ENCODE assay signal across 14 cellular contexts in the genomic region with DNA sequence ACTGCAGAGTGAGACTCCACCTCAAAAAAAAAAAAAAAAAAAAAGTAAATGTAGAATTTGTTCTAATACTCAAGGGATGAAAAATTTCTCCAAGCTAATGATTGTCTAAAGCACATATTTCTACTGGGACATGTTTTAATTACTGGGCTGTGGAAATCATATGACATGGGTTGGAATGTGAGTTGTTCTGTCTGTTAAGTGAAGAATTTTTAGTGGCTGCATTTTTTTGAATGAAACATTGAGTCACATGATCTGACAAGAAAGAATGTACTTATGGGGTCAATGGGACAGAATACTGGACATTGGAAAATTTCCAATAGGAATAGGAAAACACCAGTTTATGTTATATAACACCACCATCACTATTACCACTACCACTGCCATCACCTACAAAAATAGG.
DNase-seq lines count a peak whose midpoint lies in the region; ATAC-seq and TF ChIP-seq lines count a peak whose summit lies in the region.
"Had no signal": no experiment of that assay in that cellular context is flagged by ENCODE, and none has a peak within 500 bp of the region (broad histone marks: within the 10 kb centered on the region; RNA-seq: fewer than 3 reads in every experiment).

No MANE protein-coding gene starts in this region.

- no peak overlapping the region for H3K18ac ChIP-seq in trophoblast cell (ENCODE audit: low read length)

- POLR2A ChIA-PET in activated CD4-positive, alpha-beta memory T cell treated with anti-CD3 and anti-CD28 coated beads for 36 hours (lab: Charles Lee): no interaction called here
- POLR2A ChIA-PET in activated CD4-positive, alpha-beta memory T cell treated with anti-CD3 and anti-CD28 coated beads, Interleukin-2, amount 10 ng/mL, durations not matched to agents 7 days and 5 days (lab: Charles Lee): interaction anchor here (3.0 to 3.5 kb wide), 2 partner anchors 20 to 124 kb away, joined by 30 to 43 read pairs; partner anchors contain the start of gene IVNS1ABP

- H3K23ac ChIP-seq in trophoblast cell (ENCODE audit: low read length): no peak overlapping the region

- intact Hi-C loops in activated CD4-positive, alpha-beta memory T cell treated with anti-CD3 and anti-CD28 coated beads for 36 hours (cut with micrococcal nuclease): loop anchor here (1.0 to 2.0 kb wide), 2 partner anchors 120 to 195 kb away; no protein-coding TSS in a partner anchor

- H4K91ac ChIP-seq in trophoblast cell (ENCODE audit: low read depth, low read length): no peak overlapping the region

- peak overlapping the region; percentile 44 for H3K27ac Mint-ChIP-seq in activated CD4-positive, alpha-beta memory T cell treated with anti-CD3 and anti-CD28 coated beads for 36 hours
- no peak overlapping the region for H3K27ac Mint-ChIP-seq in activated CD4-positive, alpha-beta memory T cell treated with anti-CD3 and anti-CD28 coated beads, Interleukin-2, amount 10 ng/mL, durations not matched to agents 7 days and 5 days
- H3K27ac Mint-ChIP-seq: activated CD4-positive, alpha-beta T cell treated with anti-CD3 and anti-CD28 coated beads, Interleukin-2, amount 10 ng/mL, durations not matched to agents 7 days and 5 days had no signal

- peaks cover 0 to 1% of the 10 kb centered on the region in 2 experiments for H3K36me3 ChIP-seq in trophoblast cell (ENCODE audit: control insufficient read depth in 1 of 2, insufficient read depth in 2 of 2, low read length in 2 of 2)
- H3K36me3 ChIP-seq: transverse colon had no signal

- no peaks in the 10 kb centered on the region for H3K27me3 ChIP-seq in trophoblast cell (ENCODE audit: insufficient read depth, low read length)
- H3K27me3 ChIP-seq: transverse colon had no signal

- no peak overlapping the region for H2BK5ac ChIP-seq in trophoblast cell (ENCODE audit: low read depth, low read length, poor library complexity)

- H2BK12ac ChIP-seq in trophoblast cell (ENCODE audit: low read length): no peak overlapping the region

- peaks cover 5 to 10% of the 10 kb centered on the region in 2 experiments for H3K4me1 ChIP-seq in trophoblast cell (ENCODE audit: control insufficient read depth in 1 of 2, insufficient read depth in 2 of 2, low read length in 2 of 2)

- H3K14ac ChIP-seq in trophoblast cell (ENCODE audit: low read length): no peak overlapping the region

- H4K8ac ChIP-seq in trophoblast cell (ENCODE audit: low read depth, low read length): no peak overlapping the region

- H3K4me3 ChIP-seq in fibroblast of the aortic adventitia (ENCODE audit: low read depth, low read length) (no peak overlapping the region), trophoblast cell (ENCODE audit: low read depth, low read length) (no peak overlapping the region)
- H3K4me3 ChIP-seq: transverse colon had no signal

- H3K9ac ChIP-seq in trophoblast cell (ENCODE audit: low read length): no peak overlapping the region

- in situ Hi-C loops in KBM-7 (cut with MboI; ENCODE audit: low pct_unique_long_range_greater_than_20kb, low sequenced_read_pairs): no loop called here

- H3K27me3 Mint-ChIP-seq in activated CD4-positive, alpha-beta memory T cell treated with anti-CD3 and anti-CD28 coated beads for 36 hours: no peaks in the 10 kb centered on the region
- H3K27me3 Mint-ChIP-seq in activated CD4-positive, alpha-beta memory T cell treated with anti-CD3 and anti-CD28 coated beads, Interleukin-2, amount 10 ng/mL, durations not matched to agents 7 days and 5 days: no peaks in the 10 kb centered on the region
- H3K27me3 Mint-ChIP-seq: activated CD4-positive, alpha-beta T cell treated with anti-CD3 and anti-CD28 coated beads, Interleukin-2, amount 10 ng/mL, durations not matched to agents 7 days and 5 days had no signal

- no peaks in the 10 kb centered on the region for H3K9me3 ChIP-seq in trophoblast cell (ENCODE audit: insufficient read depth, low read depth, low read length)
- H3K9me3 ChIP-seq: transverse colon had no signal

- no peak overlapping the region for H2AK5ac ChIP-seq in trophoblast cell (ENCODE audit: low read length)

- H4K12ac ChIP-seq in trophoblast cell (ENCODE audit: low read depth, low read length): no peak overlapping the region

- H3K27ac ChIP-seq in trophoblast cell (ENCODE audit: low read depth, low read length) (peak overlapping the region; percentile 33), caudate nucleus (ENCODE audit: low read depth, low read length) (no peak overlapping the region)
- H3K27ac ChIP-seq: transverse colon had no signal

- CTCF ChIA-PET in activated CD4-positive, alpha-beta memory T cell treated with anti-CD3 and anti-CD28 coated beads for 36 hours (lab: Charles Lee): interaction anchor here (1.6 kb wide), 1 partner anchor 123 kb away, joined by 6 read pairs; the partner anchor contains the start of gene IVNS1ABP
- CTCF ChIA-PET in activated CD4-positive, alpha-beta memory T cell treated with anti-CD3 and anti-CD28 coated beads, Interleukin-2, amount 10 ng/mL, durations not matched to agents 7 days and 5 days (lab: Charles Lee): no interaction called here

- DNase-seq in activated CD4-positive, alpha-beta memory T cell treated with anti-CD3 and anti-CD28 coated beads for 36 hours: no peak
- no peak for DNase-seq in activated CD4-positive, alpha-beta memory T cell treated with anti-CD3 and anti-CD28 coated beads, Interleukin-2, amount 10 ng/mL, durations not matched to agents 7 days and 5 days
- peak; percentile 49 for DNase-seq in RPMI7951 (ENCODE audit: low read depth)
- peak; percentile 39 for DNase-seq in fibroblast of the aortic adventitia (ENCODE audit: low read depth)
- DNase-seq in trophoblast cell: peak in 1 of 2 donors; percentile 36
- DNase-seq in caudate nucleus (lab: John Stamatoyannopoulos, UW): no peak
- DNase-seq in KBM-7: no peak
- DNase-seq: activated gamma-delta T cell treated with Interleukin-2 at 50 U/mL for 16 hours, DMS79, NCI-H2171, nucleus accumbens, transverse colon had no signal

- no peak for ATAC-seq in GM21423 (IDR thresholded peaks at IDR 0.05; ENCODE audit: unreplicated experiment)

- H3K4me3 Mint-ChIP-seq in activated CD4-positive, alpha-beta memory T cell treated with anti-CD3 and anti-CD28 coated beads for 36 hours: no peak overlapping the region
- H3K4me3 Mint-ChIP-seq in activated CD4-positive, alpha-beta memory T cell treated with anti-CD3 and anti-CD28 coated beads, Interleukin-2, amount 10 ng/mL, durations not matched to agents 7 days and 5 days: no peak overlapping the region
- H3K4me3 Mint-ChIP-seq: activated CD4-positive, alpha-beta T cell treated with anti-CD3 and anti-CD28 coated beads, Interleukin-2, amount 10 ng/mL, durations not matched to agents 7 days and 5 days had no signal

- peaks cover 8% of the 10 kb centered on the region for H3K4me1 Mint-ChIP-seq in activated CD4-positive, alpha-beta memory T cell treated with anti-CD3 and anti-CD28 coated beads for 36 hours (ENCODE audit: low read depth)
- peaks cover 13% of the 10 kb centered on the region for H3K4me1 Mint-ChIP-seq in activated CD4-positive, alpha-beta memory T cell treated with anti-CD3 and anti-CD28 coated beads, Interleukin-2, amount 10 ng/mL, durations not matched to agents 7 days and 5 days

- no peak for TF ChIP-seq CTCF in fibroblast of the aortic adventitia (IDR thresholded peaks at IDR 0.05; ENCODE audit: insufficient read depth, low read length)

- H3K36me3 Mint-ChIP-seq in activated CD4-positive, alpha-beta memory T cell treated with anti-CD3 and anti-CD28 coated beads for 36 hours: no peaks in the 10 kb centered on the region
- peaks cover 2% of the 10 kb centered on the region for H3K36me3 Mint-ChIP-seq in activated CD4-positive, alpha-beta memory T cell treated with anti-CD3 and anti-CD28 coated beads, Interleukin-2, amount 10 ng/mL, durations not matched to agents 7 days and 5 days (ENCODE audit: low read depth)

- no peaks in the 10 kb centered on the region for H3K9me3 Mint-ChIP-seq in activated CD4-positive, alpha-beta memory T cell treated with anti-CD3 and anti-CD28 coated beads for 36 hours
- H3K9me3 Mint-ChIP-seq in activated CD4-positive, alpha-beta memory T cell treated with anti-CD3 and anti-CD28 coated beads, Interleukin-2, amount 10 ng/mL, durations not matched to agents 7 days and 5 days: no peaks in the 10 kb centered on the region

- H2AFZ ChIP-seq in trophoblast cell (ENCODE audit: insufficient read depth, low read length, poor library complexity): no peak overlapping the region

- no peak overlapping the region for H3K4me2 ChIP-seq in trophoblast cell (ENCODE audit: low read length)

- H2BK120ac ChIP-seq in trophoblast cell (ENCODE audit: insufficient read depth, low read length, poor library complexity): no peak overlapping the region

- H3K79me2 ChIP-seq in trophoblast cell (ENCODE audit: control insufficient read depth, insufficient read depth, low read length, poor library complexity): peaks cover 2% of the 10 kb centered on the region

- peaks cover 8% of the 10 kb centered on the region for H3K79me1 ChIP-seq in trophoblast cell (ENCODE audit: low read length)

- H3K4ac ChIP-seq in trophoblast cell (ENCODE audit: low read depth, low read length): no peak overlapping the region

Comparison
In these comparisons a context has a peak if more than half of its experiments do, and no peak if none do; other contexts are left out.
1. DNase-seq: peak in RPMI7951 (single experiment) and fibroblast of the aortic adventitia (single experiment); none in activated CD4-positive, alpha-beta memory T cell treated with anti-CD3 and anti-CD28 coated beads for 36 hours (single experiment), activated CD4-positive, alpha-beta memory T cell treated with anti-CD3 and anti-CD28 coated beads, Interleukin-2, amount 10 ng/mL, durations not matched to agents 7 days and 5 days (single experiment), caudate nucleus (0 of 61) and KBM-7 (single experiment).